Comparison of ENCODE assay signal across 1 cellular context in the genomic region with DNA sequence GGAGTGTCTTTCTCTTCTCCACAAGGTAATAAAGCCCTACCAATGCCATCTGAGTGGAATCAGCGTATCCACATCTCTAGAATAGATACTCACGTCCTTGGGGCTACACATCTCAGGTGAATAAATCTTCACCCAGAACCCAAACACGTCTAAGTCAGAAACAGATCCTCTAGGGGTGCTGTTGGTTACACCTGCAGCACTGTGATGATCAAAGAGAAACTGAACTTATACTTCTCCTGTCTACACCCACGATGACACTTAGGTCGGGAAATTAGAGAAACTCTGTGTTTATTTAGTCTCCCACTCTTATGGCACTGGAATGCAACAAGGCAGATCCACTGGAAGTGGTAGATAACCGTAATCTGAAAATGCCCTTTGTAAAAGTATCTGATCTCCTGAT.
TF ChIP-seq lines count a peak whose summit lies in the region.

No MANE protein-coding gene starts in this region.

TF ChIP-seq in GM12878, 131 proteins besides CTCF, POLR2A, EP300 and RAD21 (continued from another document):
- TF ChIP-seq RB1 (IDR thresholded peaks at IDR 0.05; ENCODE audit: borderline replicate concordance) (no peak), CREM (IDR thresholded peaks at IDR 0.05; ENCODE audit: low read depth) (no peak), SMAD5 (IDR thresholded peaks at IDR 0.05; ENCODE audit: low read depth) (no peak)
